In genomic region chr4:73486497-73486896, GRCh38 we compare ENCODE assay signal across 1 cellular context.
TF ChIP-seq lines count a peak whose summit lies in the region.

No MANE protein-coding gene starts in this region.

TF ChIP-seq in GM23338, 12 proteins besides CTCF, POLR2A, EP300 and RAD21 (continued from another document):
- TF ChIP-seq EZH2 (IDR thresholded peaks at IDR 0.05; ENCODE audit: low read depth, unreplicated experiment) = no peak
- no peak for TF ChIP-seq ZNF462 (CRISPR knock-in tag; IDR thresholded peaks at IDR 0.05)
- no peak for TF ChIP-seq JUNB (IDR thresholded peaks at IDR 0.05; ENCODE audit: unreplicated experiment)
- no peak for TF ChIP-seq CREB1 (CRISPR knock-in tag; IDR thresholded peaks at IDR 0.05; ENCODE audit: low read depth)
- TF ChIP-seq POLR2AphosphoS5 (IDR thresholded peaks at IDR 0.05; ENCODE audit: low read depth) = no peak
- TF ChIP-seq ZNF331 (CRISPR knock-in tag; IDR thresholded peaks at IDR 0.05; ENCODE audit: low read depth) = no peak
- no peak for TF ChIP-seq ZNF114 (CRISPR knock-in tag; IDR thresholded peaks at IDR 0.05)
- no peak for TF ChIP-seq REST (IDR thresholded peaks at IDR 0.05; ENCODE audit: unreplicated experiment)
